In the genomic region with DNA sequence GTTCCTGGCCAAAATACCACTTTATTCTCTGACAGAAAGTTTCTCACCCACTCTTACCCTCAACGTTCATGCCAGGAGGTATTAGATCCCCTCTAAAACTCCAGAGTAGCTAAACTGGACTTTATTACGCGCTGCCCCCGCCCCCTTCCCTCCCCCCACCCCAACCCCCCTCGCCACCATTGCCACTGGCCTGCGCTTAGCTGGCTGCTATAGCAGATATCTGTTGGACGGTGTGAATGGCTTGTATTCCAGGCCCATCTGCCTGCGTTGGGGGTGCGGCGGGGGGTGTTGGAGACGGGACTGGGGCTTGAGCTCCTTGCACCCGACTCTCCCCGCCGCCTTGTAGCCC, we compare ENCODE assay signal across 8 cellular contexts. TPM values are rescaled to one million over a fixed set of nuclear protein-coding genes. Genes with fewer than 3 reads are reported as not detected.
A peak's percentile ranks its signal among the peaks of the same experiment; 100 is the strongest.
DNase-seq lines count a peak whose midpoint lies in the region; ATAC-seq and TF ChIP-seq lines count a peak whose summit lies in the region.

No MANE protein-coding gene starts in this region.

- TF ChIP-seq CTCF in GM23338 (conservative IDR thresholded peaks at IDR 0.05; ENCODE audit: low read depth in 2 of 2) = no peak
- TF ChIP-seq CTCF in VCaP (conservative IDR thresholded peaks at IDR 0.05) = no peak
- no peak for TF ChIP-seq CTCF in smooth muscle cell (IDR thresholded peaks at IDR 0.05; ENCODE audit: borderline replicate concordance, insufficient read depth, poor library complexity, severe bottlenecking)

- H3K36me3 ChIP-seq in GM23338 (ENCODE audit: insufficient read depth) (no peaks in the 10 kb centered on the region; the same call in 1 of the 2 replicates), smooth muscle cell (ENCODE audit: low read depth) (no peaks in the 10 kb centered on the region)

- no peak overlapping the region for H3K27ac ChIP-seq in GM23338 (ENCODE audit: low read depth)
- H3K27ac ChIP-seq in VCaP = peak overlapping the region; percentile 93
- H3K27ac ChIP-seq in right cardiac atrium (ENCODE audit: low read length) = peak overlapping the region; percentile 99
- H3K27ac ChIP-seq in smooth muscle cell (ENCODE audit: low read depth) = no peak overlapping the region

- peaks cover 26% of the 10 kb centered on the region for H3K79me2 ChIP-seq in GM23338 (replicated peaks; ENCODE audit: insufficient read depth)
- H3K79me2 ChIP-seq in smooth muscle cell (ENCODE audit: low read depth) = peaks cover 7% of the 10 kb centered on the region

- H4K20me1 ChIP-seq in GM23338 (replicated peaks; ENCODE audit: insufficient read depth) (no peaks in the 10 kb centered on the region; the same call in 1 of the 2 replicates), smooth muscle cell (ENCODE audit: low read depth) (no peaks in the 10 kb centered on the region)

- H3K9me2 ChIP-seq in GM23338 (ENCODE audit: insufficient read depth) = no peaks in the 10 kb centered on the region

- no peak for DNase-seq in GM23338 (ENCODE audit: low spot score)
- DNase-seq in right cardiac atrium = no peak
- no peak for DNase-seq in smooth muscle cell (lab: John Stamatoyannopoulos, UW; ENCODE audit: unreplicated experiment)
- no peak for DNase-seq in hypothalamus (lab: John Stamatoyannopoulos, UW)
- no peak for DNase-seq in Kasumi-1 (lab: John Stamatoyannopoulos, UW)
- no peak for DNase-seq in activated CD4-positive, CD25-positive, alpha-beta regulatory T cell (lab: John Stamatoyannopoulos, UW)

- peaks cover 9% of the 10 kb centered on the region for H3K27me3 Mint-ChIP-seq in GM23338 (ENCODE audit: insufficient read depth, low read depth, poor library complexity)

- H3K4me3 ChIP-seq in GM23338 (peak overlapping the region; percentile 74), right cardiac atrium (ENCODE audit: low read length) (peak overlapping the region; percentile 74), smooth muscle cell (peak overlapping the region; percentile 93)

- ATAC-seq in GM23338 (peak; percentile 0; the same call in 2 of the 3 replicates), right cardiac atrium (no peak), GM18907 (IDR thresholded peaks at IDR 0.05; ENCODE audit: unreplicated experiment) (no peak)

- H3K4me1 ChIP-seq in GM23338 (ENCODE audit: insufficient read depth) (peaks cover 42% of the 10 kb centered on the region), right cardiac atrium (ENCODE audit: control insufficient read depth, insufficient read depth, low read length) (peaks cover 8% of the 10 kb centered on the region), smooth muscle cell (ENCODE audit: low read depth) (peaks cover 13% of the 10 kb centered on the region)

- no peaks in the 10 kb centered on the region for H3K9me3 Mint-ChIP-seq in GM23338

- H3K27me3 ChIP-seq in GM23338 (ENCODE audit: insufficient read depth) (no peaks in the 10 kb centered on the region), right cardiac atrium (ENCODE audit: control insufficient read depth, insufficient read depth) (no peaks in the 10 kb centered on the region), smooth muscle cell (ENCODE audit: low read depth) (no peaks in the 10 kb centered on the region)

- H3K36me3 Mint-ChIP-seq in GM23338 (ENCODE audit: low read depth) = peaks cover 28% of the 10 kb centered on the region

- no peak overlapping the region; the same call in 1 of the 2 replicates for H2AFZ ChIP-seq in GM23338
- H2AFZ ChIP-seq in smooth muscle cell (ENCODE audit: low read depth) = peak overlapping the region; percentile 96

- H3K4me2 ChIP-seq in GM23338 (peak overlapping the region; percentile 95), smooth muscle cell (peak overlapping the region; percentile 90)

- WGBS in right cardiac atrium = 2% methylated on average over 14 of the region's 14 CpGs
- 6% methylated on average over 14 of the region's 14 CpGs for WGBS in smooth muscle cell (ENCODE audit: low lambda C conversion rate)

- H3K9ac ChIP-seq in smooth muscle cell (ENCODE audit: low read depth) = peak overlapping the region; percentile 87

- H3K4me3 Mint-ChIP-seq in GM23338 = peak overlapping the region; percentile 92

- peak overlapping the region; percentile 92; the same call in 1 of the 2 replicates for H3K27ac Mint-ChIP-seq in GM23338

- peaks cover 46% of the 10 kb centered on the region for H3K4me1 Mint-ChIP-seq in GM23338

- peaks cover 13% of the 10 kb centered on the region; the same call in 1 of the 2 replicates for H3F3A ChIP-seq in GM23338 (replicated peaks; ENCODE audit: low read depth)
- peaks cover 3% of the 10 kb centered on the region for H3F3A ChIP-seq in smooth muscle cell (ENCODE audit: low read depth)

- intact Hi-C loops in right cardiac atrium (cut with DNase I) = loop anchor here in 1 of 4 donors (5.0 kb wide), 1 partner anchor 78 kb away; no protein-coding TSS in a partner anchor

- H3K9me3 ChIP-seq in right cardiac atrium (ENCODE audit: control insufficient read depth, low read length) (no peaks in the 10 kb centered on the region), smooth muscle cell (replicated peaks; ENCODE audit: low read depth) (no peaks in the 10 kb centered on the region)

TF ChIP-seq in GM23338, 12 proteins besides CTCF, POLR2A, EP300 and RAD21:
- no peak for TF ChIP-seq JUNB (IDR thresholded peaks at IDR 0.05; ENCODE audit: unreplicated experiment)
- TF ChIP-seq NANOG (IDR thresholded peaks at IDR 0.05; ENCODE audit: borderline replicate concordance) = no peak
- TF ChIP-seq ZNF114 (CRISPR knock-in tag; IDR thresholded peaks at IDR 0.05) = no peak
- no peak for TF ChIP-seq ZNF331 (CRISPR knock-in tag; IDR thresholded peaks at IDR 0.05; ENCODE audit: low read depth)
- no peak for TF ChIP-seq CREB1 (CRISPR knock-in tag; IDR thresholded peaks at IDR 0.05; ENCODE audit: low read depth)
TF ChIP-seq in GM23338: peak in this region for 0.

RNA-seq across cellular contexts. Expression of a gene that starts 0.6 kb away (rescaled TPM):
- 15.0 and 21.3 TPM in 2 replicates for total RNA-seq in GM23338 (2014; rRNA removed; shearing (Covaris generic))
- polyA plus RNA-seq in GM23338 (2016; fragmentation: Nextera tagmentation; extraction: Ambion mirVana) (6.3 and 8.6 TPM in 2 replicates), right cardiac atrium (22.9 TPM), smooth muscle cell (6.1 and 7.3 TPM in 2 replicates)
- total RNA-seq in right cardiac atrium (10 to 100 TPM; 18.8 to 21.5 (median 20.9) TPM), smooth muscle cell (5.7 and 10.2 TPM in 2 replicates)

RNA-seq across cellular contexts. Expression of a gene that starts 3.9 kb away (rescaled TPM):
- 9.9 and 11.6 TPM in 2 replicates for total RNA-seq in GM23338 (2014; rRNA removed; shearing (Covaris generic))
- polyA plus RNA-seq in GM23338 (2016; fragmentation: Nextera tagmentation; extraction: Ambion mirVana) (18.5 and 22.4 TPM in 2 replicates), right cardiac atrium (0.50 TPM), smooth muscle cell (1.4 and 1.6 TPM in 2 replicates)
- total RNA-seq in right cardiac atrium (1 to 10 TPM in 1 of 4 donors, under 1 TPM in 3; 0.31 to 1.0 (median 0.87) TPM), smooth muscle cell (0.13 and 0.27 TPM in 2 replicates)

RNA-seq across cellular contexts. Expression of a gene that starts 12.1 kb away (rescaled TPM):
- total RNA-seq in GM23338 (2014; rRNA removed; shearing (Covaris generic)) = 63.5 and 70.8 TPM in 2 replicates
- 53.7 and 55.3 TPM in 2 replicates for polyA plus RNA-seq in GM23338 (2016; fragmentation: Nextera tagmentation; extraction: Ambion mirVana)
- 10 to 100 TPM; 13.8 to 17.9 (median 15.4) TPM for total RNA-seq in right cardiac atrium
- 12.9 TPM for polyA plus RNA-seq in right cardiac atrium
- 45.4 and 59.3 TPM in 2 replicates for total RNA-seq in smooth muscle cell
- 62.4 and 109 TPM in 2 replicates for polyA plus RNA-seq in smooth muscle cell

RNA-seq across cellular contexts. Expression of a gene that starts 23.1 kb away (rescaled TPM):
- total RNA-seq in GM23338 (2014; rRNA removed; shearing (Covaris generic)) = 28.5 and 29.9 TPM in 2 replicates
- polyA plus RNA-seq in GM23338 (2016; fragmentation: Nextera tagmentation; extraction: Ambion mirVana) (11.0 and 11.9 TPM in 2 replicates), right cardiac atrium (0.23 TPM), smooth muscle cell (not detected in 2 replicates)
- total RNA-seq in right cardiac atrium (under 1 TPM; 0.11 to 0.38 (median 0.27) TPM), smooth muscle cell (0.54 and 2.4 TPM in 2 replicates)

Comparison
In these comparisons a context has a peak if more than half of its experiments do, and no peak if none do; other contexts are left out.
1. H3K27ac ChIP-seq: peak in VCaP (single experiment) and right cardiac atrium (single experiment); none in GM23338 (single experiment) and smooth muscle cell (single experiment).
2. Peak in every context shown above with its lines, with median percentiles within 50 percentile points of each other: H3K4me3 ChIP-seq.